ENCODE assay signal across 26 cellular contexts in the genomic region with DNA sequence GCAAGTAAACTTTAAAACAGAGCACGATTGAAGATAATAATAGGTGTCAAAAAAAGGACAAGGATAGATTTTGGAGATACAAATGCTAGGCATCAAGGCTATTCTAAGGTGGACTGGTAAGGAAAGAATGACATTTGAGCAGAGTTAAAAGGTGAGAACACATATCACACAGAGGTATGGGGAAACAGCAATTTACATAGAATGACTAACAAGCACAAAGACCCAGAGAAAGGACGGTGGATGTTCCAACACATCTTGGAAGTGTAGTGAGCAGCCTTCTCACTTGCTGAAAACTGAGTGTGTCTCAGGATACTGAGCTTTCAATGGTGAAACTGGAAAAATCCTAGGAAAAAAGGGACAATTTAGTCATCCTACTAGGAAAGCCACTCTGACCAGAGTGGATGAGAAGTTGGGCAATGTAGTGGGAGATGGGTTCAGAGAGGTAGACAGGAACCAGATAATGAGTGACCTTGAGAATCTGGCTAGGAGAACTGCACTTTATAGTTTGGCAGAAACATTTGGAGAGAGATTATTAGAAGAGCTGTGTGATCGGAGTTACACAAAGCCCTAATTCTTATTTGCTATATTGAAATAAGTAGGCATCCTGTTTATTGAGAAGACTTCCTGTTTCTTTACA.
DNase-seq lines count a peak whose midpoint lies in the region; ATAC-seq, FAIRE-seq and TF ChIP-seq lines count a peak whose summit lies in the region.
"Had no signal": no experiment of that assay in that cellular context is flagged by ENCODE, and none has a peak within 500 bp of the region (broad histone marks: within the 10 kb centered on the region; RNA-seq: fewer than 3 reads in every experiment).

No MANE protein-coding gene starts in this region.

- FAIRE-seq in D721Med (lab: Jason Lieb, UNC): peak; percentile 29
- FAIRE-seq: islet of Langerhans, pancreas had no signal

- no peak overlapping the region for H3K9ac ChIP-seq in fibroblast of lung (ENCODE audit: insufficient read depth, low read length)
- H3K9ac ChIP-seq: BLaER1 had no signal

- H4K20me1 ChIP-seq in fibroblast of lung (ENCODE audit: control insufficient read depth, extremely low read depth, insufficient read depth, low read length): no peaks in the 10 kb centered on the region
- no peaks in the 10 kb centered on the region for H4K20me1 ChIP-seq in osteoblast (ENCODE audit: insufficient read depth, low read length)
- H4K20me1 ChIP-seq: BLaER1 had no signal

- DNase-seq in D721Med (ENCODE audit: insufficient read length, low spot score) (no peak), RWPE2 (ENCODE audit: low spot score) (no peak), fibroblast of lung (ENCODE audit: low read depth in 2 of 2) (peak in 1 of 2 donors; percentile 50), osteoblast (ENCODE audit: insufficient read length, low spot score, missing footprints) (no peak)
- DNase-seq in CD4-positive, alpha-beta memory T cell: no peak
- DNase-seq in stimulated activated naive CD8-positive, alpha-beta T cell treated with anti-CD3 and anti-CD28 coated beads, Interleukin-15, amount 100 ng/mL, for 72 hours: no peak
- DNase-seq: activated B cell treated with CpG ODN at 0.5 μM for 24 hours; activated CD4-positive, alpha-beta T cell treated with anti-CD3 and anti-CD28 coated beads, Interleukin-2, amount 50 U/mL, for 1 hour; activated CD8-positive, alpha-beta memory T cell treated with anti-CD3 and anti-CD28 coated beads, Interleukin-2, amount 10 ng/mL, durations not matched to agents 7 days and 5 days; activated naive CD4-positive, alpha-beta T cell treated with anti-CD3 and anti-CD28 coated beads for 36 hours; activated T-cell treated with anti-CD3 and anti-CD28 coated beads, Interleukin-2, amount 50 U/mL, for 48 hours; Caco-2; DND-41; NCI-H1694; NCI-H524 treated with DMSO at 0.1 percent for 48 hours; pancreas; SHP77; stimulated activated CD4-positive, alpha-beta T cell treated with anti-CD3 and anti-CD28 coated beads, Interleukin-12 subunit alpha, Interleukin-12 subunit beta, amount 100 ng/mL, for 4 hours; stimulated activated CD4-positive, alpha-beta T cell treated with anti-CD3 and anti-CD28 coated beads, Interleukin-4, amount 100 ng/mL, for 1 hour; upper lobe of right lung had no signal

- H3K27ac ChIP-seq in RWPE2 (ENCODE audit: poor library complexity, severe bottlenecking): peak overlapping the region; percentile 64
- H3K27ac ChIP-seq in fibroblast of lung (ENCODE audit: insufficient read depth, low read length): peak overlapping the region; percentile 57
- peak overlapping the region; percentile 90 for H3K27ac ChIP-seq in osteoblast (ENCODE audit: low read depth, low read length)
- no peak overlapping the region for H3K27ac ChIP-seq in CD4-positive, alpha-beta memory T cell (ENCODE audit: low read depth, low read length)
- H3K27ac ChIP-seq: BLaER1, pancreas, right atrium auricular region, upper lobe of right lung had no signal

- H2AFZ ChIP-seq in fibroblast of lung (ENCODE audit: low read length): peak overlapping the region; percentile 52
- no peak overlapping the region for H2AFZ ChIP-seq in osteoblast (ENCODE audit: low read length)

- CTCF ChIA-PET in CD4-positive, alpha-beta memory T cell (lab: Charles Lee; ENCODE audit: partially characterized antibody): no interaction called here

- POLR2A ChIA-PET in CD4-positive, alpha-beta memory T cell (lab: Charles Lee; ENCODE audit: partially characterized antibody): no interaction called here

- H3K4me1 ChIP-seq in RWPE2 (ENCODE audit: insufficient read depth, poor library complexity, severe bottlenecking) (peaks cover 49% of the 10 kb centered on the region), fibroblast of lung (ENCODE audit: control insufficient read depth, extremely low read depth, insufficient read depth, low read length) (peaks cover 2% of the 10 kb centered on the region), osteoblast (ENCODE audit: insufficient read depth, low read length) (peaks cover 33% of the 10 kb centered on the region)
- H3K4me1 ChIP-seq in CD4-positive, alpha-beta memory T cell (ENCODE audit: insufficient read depth, low read length): no peaks in the 10 kb centered on the region
- H3K4me1 ChIP-seq: BLaER1, Caco-2, pancreas, right atrium auricular region, upper lobe of right lung had no signal

- no peaks in the 10 kb centered on the region for H3K27me3 Mint-ChIP-seq in CD4-positive, alpha-beta memory T cell
- H3K27me3 Mint-ChIP-seq in stimulated activated naive CD8-positive, alpha-beta T cell treated with anti-CD3 and anti-CD28 coated beads, Interleukin-15, amount 100 ng/mL, for 72 hours: no peaks in the 10 kb centered on the region
- H3K27me3 Mint-ChIP-seq: activated B cell treated with CpG ODN at 0.5 μM for 24 hours; activated CD8-positive, alpha-beta memory T cell treated with anti-CD3 and anti-CD28 coated beads, Interleukin-2, amount 10 ng/mL, durations not matched to agents 7 days and 5 days; natural killer cell treated with Interleukin-12 subunit alpha and Interleukin-12 subunit beta and Interleukin-15 and Interleukin-18, amount 100 ng/mL, for 72 hours had no signal

- no peak overlapping the region for H3K4me3 Mint-ChIP-seq in CD4-positive, alpha-beta memory T cell
- no peak overlapping the region for H3K4me3 Mint-ChIP-seq in stimulated activated naive CD8-positive, alpha-beta T cell treated with anti-CD3 and anti-CD28 coated beads, Interleukin-15, amount 100 ng/mL, for 72 hours
- H3K4me3 Mint-ChIP-seq: activated B cell treated with CpG ODN at 0.5 μM for 24 hours; activated CD8-positive, alpha-beta memory T cell treated with anti-CD3 and anti-CD28 coated beads, Interleukin-2, amount 10 ng/mL, durations not matched to agents 7 days and 5 days; activated naive CD4-positive, alpha-beta T cell treated with anti-CD3 and anti-CD28 coated beads for 36 hours; natural killer cell treated with Interleukin-12 subunit alpha and Interleukin-12 subunit beta and Interleukin-15 and Interleukin-18, amount 100 ng/mL, for 72 hours had no signal

- H3K36me3 ChIP-seq in RWPE2 (ENCODE audit: low read depth) (no peaks in the 10 kb centered on the region), fibroblast of lung (ENCODE audit: control insufficient read depth, insufficient read depth, low read length) (no peaks in the 10 kb centered on the region), osteoblast (ENCODE audit: insufficient read depth, low read length) (no peaks in the 10 kb centered on the region)
- H3K36me3 ChIP-seq in CD4-positive, alpha-beta memory T cell (ENCODE audit: insufficient read depth, low read length): no peaks in the 10 kb centered on the region
- H3K36me3 ChIP-seq: BLaER1, pancreas, right atrium auricular region, upper lobe of right lung had no signal

- no peaks in the 10 kb centered on the region for H3K79me2 ChIP-seq in fibroblast of lung (ENCODE audit: control insufficient read depth, insufficient read depth, low read length)
- H3K79me2 ChIP-seq in osteoblast (ENCODE audit: insufficient read depth, low read length): no peaks in the 10 kb centered on the region

- H3K36me3 Mint-ChIP-seq in CD4-positive, alpha-beta memory T cell: no peaks in the 10 kb centered on the region
- H3K36me3 Mint-ChIP-seq: activated CD8-positive, alpha-beta memory T cell treated with anti-CD3 and anti-CD28 coated beads, Interleukin-2, amount 10 ng/mL, durations not matched to agents 7 days and 5 days; natural killer cell treated with Interleukin-12 subunit alpha and Interleukin-12 subunit beta and Interleukin-15 and Interleukin-18, amount 100 ng/mL, for 72 hours had no signal

- H3K27me3 ChIP-seq in RWPE2 (ENCODE audit: insufficient read depth, poor library complexity, severe bottlenecking) (no peaks in the 10 kb centered on the region), fibroblast of lung (ENCODE audit: control insufficient read depth, insufficient read depth, low read length) (no peaks in the 10 kb centered on the region), osteoblast (ENCODE audit: insufficient read depth, low read length) (no peaks in the 10 kb centered on the region)
- H3K27me3 ChIP-seq in CD4-positive, alpha-beta memory T cell (ENCODE audit: insufficient read depth, low read length): no peaks in the 10 kb centered on the region
- H3K27me3 ChIP-seq: BLaER1, pancreas, right atrium auricular region, upper lobe of right lung had no signal

- H3K9me3 Mint-ChIP-seq in CD4-positive, alpha-beta memory T cell: peaks cover 0 to 8% (median 3%) of the 10 kb centered on the region in 8 donors
- peaks cover 5 to 20% of the 10 kb centered on the region in 2 donors for H3K9me3 Mint-ChIP-seq in stimulated activated naive CD8-positive, alpha-beta T cell treated with anti-CD3 and anti-CD28 coated beads, Interleukin-15, amount 100 ng/mL, for 72 hours
- H3K9me3 Mint-ChIP-seq: activated B cell treated with CpG ODN at 0.5 μM for 24 hours had no signal

- H3K27ac Mint-ChIP-seq in CD4-positive, alpha-beta memory T cell: no peak overlapping the region
- H3K27ac Mint-ChIP-seq in stimulated activated naive CD8-positive, alpha-beta T cell treated with anti-CD3 and anti-CD28 coated beads, Interleukin-15, amount 100 ng/mL, for 72 hours: no peak overlapping the region
- H3K27ac Mint-ChIP-seq: activated B cell treated with CpG ODN at 0.5 μM for 24 hours; activated CD8-positive, alpha-beta memory T cell treated with anti-CD3 and anti-CD28 coated beads, Interleukin-2, amount 10 ng/mL, durations not matched to agents 7 days and 5 days; activated naive CD4-positive, alpha-beta T cell treated with anti-CD3 and anti-CD28 coated beads for 36 hours; natural killer cell treated with Interleukin-12 subunit alpha and Interleukin-12 subunit beta and Interleukin-15 and Interleukin-18, amount 100 ng/mL, for 72 hours had no signal

- no peak overlapping the region for H3K4me2 ChIP-seq in fibroblast of lung (ENCODE audit: extremely low read depth, insufficient read depth, low read length)
- H3K4me2 ChIP-seq in osteoblast (ENCODE audit: insufficient read depth, low read length): no peak overlapping the region
- H3K4me2 ChIP-seq: BLaER1 had no signal

- intact Hi-C loops in CD4-positive, alpha-beta memory T cell (cut with micrococcal nuclease): no loop called here

- TF ChIP-seq CTCF in D721Med (IDR thresholded peaks at IDR 0.05; ENCODE audit: insufficient read depth, missing control alignments) (no peak), RWPE2 (IDR thresholded peaks at IDR 0.05; ENCODE audit: poor library complexity, severe bottlenecking) (no peak), fibroblast of lung (conservative IDR thresholded peaks at IDR 0.05 in 1 of 2, IDR thresholded peaks at IDR 0.05 in 1 of 2; ENCODE audit: low read depth in 1 of 2, low read length in 2 of 2) (no peak), osteoblast (IDR thresholded peaks at IDR 0.05; ENCODE audit: extremely low read depth, low read depth, low read length) (no peak)

- ATAC-seq in RWPE2 (ENCODE audit: low read depth) (peak; percentile 26; the same call in 1 of the 3 replicates), GM21360 (IDR thresholded peaks at IDR 0.05; ENCODE audit: unreplicated experiment) (no peak), GM21717 (IDR thresholded peaks at IDR 0.05; ENCODE audit: unreplicated experiment) (no peak)
- ATAC-seq in stimulated activated naive CD8-positive, alpha-beta T cell treated with anti-CD3 and anti-CD28 coated beads, Interleukin-15, amount 100 ng/mL, for 72 hours: no peak
- ATAC-seq: activated CD8-positive, alpha-beta memory T cell treated with anti-CD3 and anti-CD28 coated beads, Interleukin-2, amount 10 ng/mL, durations not matched to agents 7 days and 5 days; natural killer cell treated with Interleukin-12 subunit alpha and Interleukin-12 subunit beta and Interleukin-15 and Interleukin-18, amount 100 ng/mL, for 72 hours; pancreas; upper lobe of right lung had no signal

- H3K4me3 ChIP-seq in RWPE2 (ENCODE audit: severe bottlenecking): no peak overlapping the region
- no peak overlapping the region for H3K4me3 ChIP-seq in fibroblast of lung (replicated peaks in 1 of 4; ENCODE audit: control extremely low read depth in 1 of 4, insufficient read depth in 1 of 4, low read depth in 3 of 4, low read length in 4 of 4)
- H3K4me3 ChIP-seq in osteoblast (ENCODE audit: insufficient read depth, low read length): no peak overlapping the region
- H3K4me3 ChIP-seq in CD4-positive, alpha-beta memory T cell (ENCODE audit: low read length in 2 of 2): no peak overlapping the region
- H3K4me3 ChIP-seq: BLaER1, pancreas, right atrium auricular region, upper lobe of right lung had no signal

- H3K9me3 ChIP-seq in RWPE2 (ENCODE audit: severe bottlenecking) (no peaks in the 10 kb centered on the region), fibroblast of lung (ENCODE audit: control insufficient read depth, insufficient read depth, low read depth, low read length) (no peaks in the 10 kb centered on the region), osteoblast (ENCODE audit: low read depth, low read length) (no peaks in the 10 kb centered on the region)
- no peaks in the 10 kb centered on the region for H3K9me3 ChIP-seq in CD4-positive, alpha-beta memory T cell (ENCODE audit: control insufficient read depth in 1 of 2, low read length in 2 of 2)
- H3K9me3 ChIP-seq: BLaER1, Caco-2, pancreas, right atrium auricular region, upper lobe of right lung had no signal

- no peaks in the 10 kb centered on the region for H3K4me1 Mint-ChIP-seq in CD4-positive, alpha-beta memory T cell
- no peaks in the 10 kb centered on the region for H3K4me1 Mint-ChIP-seq in stimulated activated naive CD8-positive, alpha-beta T cell treated with anti-CD3 and anti-CD28 coated beads, Interleukin-15, amount 100 ng/mL, for 72 hours
- H3K4me1 Mint-ChIP-seq: activated B cell treated with CpG ODN at 0.5 μM for 24 hours; activated CD8-positive, alpha-beta memory T cell treated with anti-CD3 and anti-CD28 coated beads, Interleukin-2, amount 10 ng/mL, durations not matched to agents 7 days and 5 days had no signal
